Comparison of ENCODE assay signal across 8 cellular contexts in genomic region chr22:39528681-39529486, GRCh38. TPM values are rescaled to one million over a fixed set of nuclear protein-coding genes. Genes with fewer than 3 reads are reported as not detected.
DNase-seq lines count a peak whose midpoint lies in the region; ATAC-seq and TF ChIP-seq lines count a peak whose summit lies in the region.

No MANE protein-coding gene starts in this region.

- DNase-seq in EL = peak; percentile 86
- DNase-seq in NCI-H526 treated with DMSO at 0.1 percent for 48 hours (lab: John Stamatoyannopoulos, UW) = peak; percentile 84
- DNase-seq in activated CD4-positive, alpha-beta T cell treated with anti-CD3 and anti-CD28 coated beads, Interleukin-2, amount 50 U/mL, for 1 hour = peak; percentile 92
- DNase-seq in coronary artery (ENCODE audit: low spot score) = peak; percentile 92
- DNase-seq in stimulated activated CD4-positive, alpha-beta T cell treated with anti-CD3 and anti-CD28 coated beads, Interleukin-2, amount 100 ng/mL, for 4 hours (ENCODE audit: low read depth) = peak; percentile 79

- H3K4me1 ChIP-seq in liver (ENCODE audit: control insufficient read depth in 4 of 4, insufficient read depth in 4 of 4, low read length in 3 of 4) = peaks cover 17 to 63% (median 51%) of the 10 kb centered on the region in 4 donors

- peaks cover 3 to 11% (median 7%) of the 10 kb centered on the region in 4 donors for H3K36me3 ChIP-seq in liver (ENCODE audit: control insufficient read depth in 4 of 4, insufficient read depth in 3 of 4, low read depth in 1 of 4, low read length in 3 of 4)

- H3K9me3 ChIP-seq in liver (ENCODE audit: control insufficient read depth in 4 of 4, low read length in 3 of 4) = no peaks in the 10 kb centered on the region

- TF ChIP-seq CTCF in coronary artery (IDR thresholded peaks at IDR 0.05) = peak; percentile 99
- TF ChIP-seq CTCF in liver (IDR thresholded peaks at IDR 0.05; ENCODE audit: low read depth, low read length, missing input control) = peak; percentile 95

- TF ChIP-seq RAD21 in liver (IDR thresholded peaks at IDR 0.05) = peak; percentile 93 to 96

- ATAC-seq in HG03439 (IDR thresholded peaks at IDR 0.05; ENCODE audit: unreplicated experiment) (peak; percentile 35), HG03342 (IDR thresholded peaks at IDR 0.05; ENCODE audit: unreplicated experiment) (no peak)

- H3K4me3 ChIP-seq in coronary artery = peak overlapping the region; percentile 47
- no peak overlapping the region for H3K4me3 ChIP-seq in liver (ENCODE audit: low read depth in 1 of 3, low read length in 3 of 3)

- H3K27ac ChIP-seq in coronary artery = peak overlapping the region; percentile 17 to 46
- peak overlapping the region in 1 of 2 donors; percentile 28 for H3K27ac ChIP-seq in liver (ENCODE audit: low read depth in 1 of 2, low read length in 2 of 2)

- peak overlapping the region in 1 of 2 donors; percentile 12 for H3K9ac ChIP-seq in liver (ENCODE audit: low read depth in 1 of 2, low read length in 2 of 2)

- 35% methylated on average over 32 of the region's 32 CpGs for WGBS in liver

- H3K27me3 ChIP-seq in liver (ENCODE audit: control insufficient read depth in 4 of 4, insufficient read depth in 4 of 4, low read length in 3 of 4) = no peaks in the 10 kb centered on the region

TF ChIP-seq in liver, 16 proteins besides CTCF, POLR2A, EP300 and RAD21:
- TF ChIP-seq YY1 (IDR thresholded peaks at IDR 0.05) = peak; percentile 59
- peak; percentile 61 for TF ChIP-seq SP1 (IDR thresholded peaks at IDR 0.05)
- peak in 1 of 2 donors; percentile 27 for TF ChIP-seq HNF4A (conservative IDR thresholded peaks at IDR 0.05)
- TF ChIP-seq RXRA (IDR thresholded peaks at IDR 0.05) = peak in 1 of 2 donors; percentile 40
- peak; percentile 61 to 76 for TF ChIP-seq GABPA (IDR thresholded peaks at IDR 0.05 in 1 of 2, conservative IDR thresholded peaks at IDR 0.05 in 1 of 2)
- TF ChIP-seq HNF4G (IDR thresholded peaks at IDR 0.05) = no peak

RNA-seq across cellular contexts. Expression of gene RPS19BP1, which starts 3.7 kb away (rescaled TPM):
- 10 to 100 TPM; 36.3 to 41.9 TPM for total RNA-seq in liver
- 10 to 100 TPM; 84.8 to 89.6 TPM for polyA plus RNA-seq in liver

RNA-seq across cellular contexts. Expression of gene ATF4, which starts 8.5 kb away (rescaled TPM):
- total RNA-seq in liver = 100 to 1,000 TPM; 112 to 181 TPM
- 100 to 1,000 TPM; 157 to 211 TPM for polyA plus RNA-seq in liver

RNA-seq across cellular contexts. Expression of gene MIEF1, which starts 26.8 kb away (rescaled TPM):
- total RNA-seq in liver = 10 to 100 TPM; 19.7 to 31.1 TPM
- 10 to 100 TPM; 12.9 to 21.8 TPM for polyA plus RNA-seq in liver

RNA-seq across cellular contexts. Expression of gene CACNA1I, which starts 41.7 kb away (rescaled TPM):
- total RNA-seq in liver = under 1 TPM; under 0.01 to 0.14 TPM
- polyA plus RNA-seq in liver = under 1 TPM in 1 of 2 donors, not detected in 1; 0.01 TPM
